24 cellular contexts compared by ENCODE assay signal in the genomic region with DNA sequence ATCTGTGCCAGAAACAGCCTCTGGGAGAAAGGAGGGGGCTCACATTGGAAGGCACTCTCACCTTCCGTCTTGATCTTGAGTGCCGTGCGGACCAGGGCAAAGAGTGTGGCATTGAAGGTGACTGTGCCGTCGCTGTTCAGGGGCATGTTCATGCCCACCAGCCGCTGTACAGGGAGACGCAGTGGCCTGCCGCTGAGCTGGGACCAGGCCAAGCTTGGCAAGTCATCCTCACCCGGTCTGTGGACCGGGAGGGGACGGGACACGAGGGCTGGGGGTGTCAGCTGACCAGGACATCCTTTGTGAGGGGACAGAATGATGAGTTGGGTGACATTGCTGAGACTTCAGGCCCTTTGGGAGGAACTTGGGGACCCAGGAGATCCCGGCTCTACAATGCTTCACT. TPM values are rescaled to one million over a fixed set of nuclear protein-coding genes. Genes with fewer than 3 reads are reported as not detected.
DNase-seq lines count a peak whose midpoint lies in the region; ATAC-seq and TF ChIP-seq lines count a peak whose summit lies in the region.
"Had no signal": no experiment of that assay in that cellular context is flagged by ENCODE, and none has a peak within 500 bp of the region (broad histone marks: within the 10 kb centered on the region; RNA-seq: fewer than 3 reads in every experiment).

No MANE protein-coding gene starts in this region.

- H3K4me2 ChIP-seq in BLaER1 (peak overlapping the region; percentile 70), mesenchymal stem cell (ENCODE audit: low read length, poor library complexity, severe bottlenecking) (no peak overlapping the region)
- H3K4me2 ChIP-seq in BLaER1 treated with 17β-estradiol and CSF1 and Interleukin-3, amounts not matched to agents 10 nM and 100 nM = peak overlapping the region in 7 of 11 experiments; percentile 1 to 93 (median 85); a peak in 7 of 22 replicates

- ATAC-seq in GM19351 (IDR thresholded peaks at IDR 0.05; ENCODE audit: unreplicated experiment) = no peak
- ATAC-seq in HG02610 (IDR thresholded peaks at IDR 0.05; ENCODE audit: unreplicated experiment) = no peak
- ATAC-seq: GM12878 had no signal

- no peak overlapping the region for H3K23ac ChIP-seq in mesenchymal stem cell (ENCODE audit: low read length in 2 of 2)

- TF ChIP-seq CTCF in progenitor cell of endocrine pancreas (IDR thresholded peaks at IDR 0.05; ENCODE audit: unreplicated experiment) = no peak

- H2BK12ac ChIP-seq in mesenchymal stem cell (ENCODE audit: low read length in 2 of 2) = no peak overlapping the region

- no peaks in the 10 kb centered on the region for H3K36me3 ChIP-seq in BLaER1
- no peaks in the 10 kb centered on the region for H3K36me3 ChIP-seq in BLaER1 treated with 17β-estradiol and CSF1 and Interleukin-3, amounts not matched to agents 10 nM and 100 nM
- H3K36me3 ChIP-seq in mesenchymal stem cell (ENCODE audit: control insufficient read depth in 1 of 2, insufficient read depth in 2 of 2, low read depth in 1 of 2, low read length in 2 of 2) = no peaks in the 10 kb centered on the region
- H3K36me3 ChIP-seq: BE2C had no signal

- no peak overlapping the region for H3K18ac ChIP-seq in mesenchymal stem cell (ENCODE audit: low read depth in 1 of 2, low read length in 2 of 2)

- H3K9me3 Mint-ChIP-seq in progenitor cell of endocrine pancreas (ENCODE audit: low read depth) = no peaks in the 10 kb centered on the region
- H3K9me3 Mint-ChIP-seq: CD14-positive monocyte; CD4-positive, alpha-beta memory T cell; CD4-positive, CD25-positive, alpha-beta regulatory T cell; CD8-positive, alpha-beta memory T cell had no signal

- no peak overlapping the region for H2BK15ac ChIP-seq in mesenchymal stem cell (ENCODE audit: low read depth, poor library complexity, severe bottlenecking)

- H3K4me1 Mint-ChIP-seq in progenitor cell of endocrine pancreas (ENCODE audit: low read depth) = no peaks in the 10 kb centered on the region
- H3K4me1 Mint-ChIP-seq: CD14-positive monocyte; CD4-positive, alpha-beta memory T cell; CD4-positive, CD25-positive, alpha-beta regulatory T cell had no signal

- no peaks in the 10 kb centered on the region for H4K20me1 ChIP-seq in BLaER1
- H4K20me1 ChIP-seq in BLaER1 treated with 17β-estradiol and CSF1 and Interleukin-3, amounts not matched to agents 10 nM and 100 nM = peaks cover 0 to 46% (median 0%) of the 10 kb centered on the region in 11 experiments; a peak in 3 of 22 replicates

- no peak overlapping the region for H3K27ac ChIP-seq in BLaER1
- no peak overlapping the region for H3K27ac ChIP-seq in BLaER1 treated with 17β-estradiol and CSF1 and Interleukin-3, amounts not matched to agents 10 nM and 100 nM
- H3K27ac ChIP-seq in mesenchymal stem cell (ENCODE audit: low read length, poor library complexity, severe bottlenecking) = no peak overlapping the region

- H3K9ac ChIP-seq in BLaER1 (no peak overlapping the region), mesenchymal stem cell (ENCODE audit: low read length) (no peak overlapping the region)
- no peak overlapping the region for H3K9ac ChIP-seq in BLaER1 treated with 17β-estradiol and CSF1 and Interleukin-3, amounts not matched to agents 10 nM and 100 nM

- peaks cover 13% of the 10 kb centered on the region for H3K27me3 Mint-ChIP-seq in progenitor cell of endocrine pancreas
- H3K27me3 Mint-ChIP-seq: CD8-positive, alpha-beta memory T cell had no signal

- H3K9me3 ChIP-seq in BLaER1 (no peaks in the 10 kb centered on the region), mesenchymal stem cell (ENCODE audit: control insufficient read depth, low read length) (no peaks in the 10 kb centered on the region)
- H3K9me3 ChIP-seq in BLaER1 treated with 17β-estradiol and CSF1 and Interleukin-3, amounts not matched to agents 10 nM and 100 nM (replicated peaks in 1 of 11) = no peaks in the 10 kb centered on the region
- H3K9me3 ChIP-seq: BE2C had no signal

- no peaks in the 10 kb centered on the region for H3K79me1 ChIP-seq in mesenchymal stem cell (replicated peaks; ENCODE audit: low read length, poor library complexity, severe bottlenecking)

- peak overlapping the region; percentile 11 for H4K91ac ChIP-seq in mesenchymal stem cell (ENCODE audit: low read length)

- no peak overlapping the region for H3K4ac ChIP-seq in mesenchymal stem cell (ENCODE audit: low read depth in 1 of 2, low read length in 2 of 2)

- peaks cover 81% of the 10 kb centered on the region for H3K4me1 ChIP-seq in BLaER1
- H3K4me1 ChIP-seq in BLaER1 treated with 17β-estradiol and CSF1 and Interleukin-3, amounts not matched to agents 10 nM and 100 nM = peaks cover 14 to 81% (median 61%) of the 10 kb centered on the region in 10 experiments; a peak in 18 of 20 replicates
- H3K4me1 ChIP-seq in mesenchymal stem cell (ENCODE audit: control insufficient read depth, insufficient read depth, low read depth, low read length) = no peaks in the 10 kb centered on the region
- H3K4me1 ChIP-seq: BE2C had no signal

- H3K4me3 Mint-ChIP-seq in progenitor cell of endocrine pancreas (ENCODE audit: low read depth) = no peak overlapping the region
- H3K4me3 Mint-ChIP-seq: CD14-positive monocyte; CD4-positive, alpha-beta memory T cell; CD4-positive, CD25-positive, alpha-beta regulatory T cell; CD8-positive, alpha-beta memory T cell had no signal

- H2BK120ac ChIP-seq in mesenchymal stem cell (ENCODE audit: low read depth, low read length) = no peak overlapping the region

- H3K14ac ChIP-seq in mesenchymal stem cell (ENCODE audit: low read length in 2 of 2) = no peak overlapping the region

- no peak overlapping the region for H2AK5ac ChIP-seq in mesenchymal stem cell (ENCODE audit: low read length, severe bottlenecking)

- H3K36me3 Mint-ChIP-seq in progenitor cell of endocrine pancreas (ENCODE audit: insufficient read depth) = no peaks in the 10 kb centered on the region
- H3K36me3 Mint-ChIP-seq: CD14-positive monocyte; CD4-positive, alpha-beta memory T cell; CD4-positive, CD25-positive, alpha-beta regulatory T cell; CD8-positive, alpha-beta memory T cell had no signal

- WGBS in mesenchymal stem cell = 93% methylated on average over 13 of the region's 13 CpGs

- H3K27me3 ChIP-seq in BLaER1 = no peaks in the 10 kb centered on the region
- H3K27me3 ChIP-seq in BLaER1 treated with 17β-estradiol and CSF1 and Interleukin-3, amounts not matched to agents 10 nM and 100 nM = peaks cover 0 to 77% (median 0%) of the 10 kb centered on the region in 11 experiments; a peak in 9 of 22 replicates
- peaks cover 53 to 79% of the 10 kb centered on the region in 2 experiments for H3K27me3 ChIP-seq in mesenchymal stem cell (ENCODE audit: control insufficient read depth in 1 of 2, insufficient read depth in 1 of 2, low read length in 2 of 2)
- H3K27me3 ChIP-seq: BE2C had no signal

- H3K4me3 ChIP-seq in BLaER1 (no peak overlapping the region), mesenchymal stem cell (ENCODE audit: insufficient read depth in 1 of 2, low read depth in 1 of 2, low read length in 2 of 2) (no peak overlapping the region)
- no peak overlapping the region for H3K4me3 ChIP-seq in BLaER1 treated with 17β-estradiol and CSF1 and Interleukin-3, amounts not matched to agents 10 nM and 100 nM
- H3K4me3 ChIP-seq: GM12878 had no signal

- DNase-seq in mesenchymal stem cell (no peak), progenitor cell of endocrine pancreas (ENCODE audit: low spot score, unreplicated experiment) (no peak), SW 1271 (lab: John Stamatoyannopoulos, UW) (no peak)
- DNase-seq: 8988T; ACHN; BE2C; C1 segment of cervical spinal cord; CD4-positive, alpha-beta memory T cell; CD4-positive, CD25-positive, alpha-beta regulatory T cell; CD8-positive, alpha-beta memory T cell; COR-L47; DMS 273 treated with DMSO at 0.1 percent for 48 hours; DMS153; DMS53; DMS79; DND-41; EL; GDM1 had no signal

- peak overlapping the region; percentile 31 for H3K27ac Mint-ChIP-seq in progenitor cell of endocrine pancreas
- H3K27ac Mint-ChIP-seq: CD8-positive, alpha-beta memory T cell had no signal

- no peak overlapping the region for H2BK5ac ChIP-seq in mesenchymal stem cell (ENCODE audit: low read depth, low read length, poor library complexity, severe bottlenecking)

- no peak overlapping the region for H2AFZ ChIP-seq in mesenchymal stem cell (ENCODE audit: low read depth, low read length)

- H4K8ac ChIP-seq in mesenchymal stem cell (ENCODE audit: low read length) = no peak overlapping the region

RNA-seq across cellular contexts. Expression of gene KIF21B, which starts 25.0 kb away (rescaled TPM):
- polyA plus RNA-seq in mesenchymal stem cell (2013, experiment 1 of 2) = 1.1 TPM
- 1.1 TPM for polyA plus RNA-seq in mesenchymal stem cell (2013, experiment 2 of 2)
- total RNA-seq in progenitor cell of endocrine pancreas = 10.1 and 11.4 TPM in 2 replicates
